In the genomic region with DNA sequence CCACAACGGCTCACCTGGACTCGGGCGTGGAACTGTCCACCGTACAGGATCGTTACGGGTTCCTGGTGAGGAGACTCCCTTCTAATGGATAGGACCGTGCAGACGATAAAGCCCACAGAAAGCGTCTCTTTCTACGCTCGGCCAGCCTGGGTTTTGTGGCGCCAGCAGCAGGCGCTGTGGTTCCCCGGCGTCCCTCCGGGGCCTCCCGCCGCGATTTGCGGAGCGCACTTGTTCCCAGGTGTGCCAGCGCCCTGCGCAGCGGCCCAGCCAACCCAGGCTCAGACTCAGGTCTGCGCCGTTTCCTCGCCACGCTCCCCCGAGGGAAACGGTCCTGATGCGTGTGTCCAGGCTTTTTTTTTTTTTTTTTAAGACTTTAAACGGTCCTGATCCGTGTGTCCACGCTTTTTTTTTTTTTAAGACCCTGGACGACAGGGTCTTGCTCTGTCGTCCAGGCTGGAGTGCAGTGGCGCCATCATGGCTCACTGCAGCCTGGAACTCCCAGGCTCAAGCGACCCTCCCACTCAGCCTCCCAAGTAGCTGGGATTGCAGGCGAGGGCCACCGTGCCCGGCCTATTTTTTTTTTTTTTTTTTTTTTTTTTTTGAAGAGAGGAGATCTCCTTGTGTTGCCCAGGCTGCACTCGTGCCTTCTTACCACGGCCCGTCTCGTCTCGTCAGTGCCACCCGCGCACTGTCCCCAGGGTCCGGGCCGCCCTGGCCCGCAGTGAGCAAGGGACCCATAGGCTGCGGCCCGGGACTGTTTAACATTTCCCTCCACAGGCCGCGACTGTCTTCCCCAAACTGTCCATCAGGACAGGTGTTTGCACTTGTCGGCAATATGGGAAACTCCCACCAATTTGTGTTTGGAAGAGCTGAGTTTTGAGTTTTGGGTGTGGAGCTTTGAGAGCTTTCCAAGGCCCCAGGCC, we compare ENCODE assay signal across 9 cellular contexts. TPM values are rescaled to one million over a fixed set of nuclear protein-coding genes. Genes with fewer than 3 reads are reported as not detected.
A peak's percentile ranks its signal among the peaks of the same experiment; 100 is the strongest.
DNase-seq lines count a peak whose midpoint lies in the region; FAIRE-seq and TF ChIP-seq lines count a peak whose summit lies in the region.
"Had no signal": no experiment of that assay in that cellular context is flagged by ENCODE, and none has a peak within 500 bp of the region (broad histone marks: within the 10 kb centered on the region; RNA-seq: fewer than 3 reads in every experiment).

No MANE protein-coding gene starts in this region.

- H3K4me3 ChIP-seq in GM12875 (ENCODE audit: low read depth, low read length) (no peak overlapping the region), bronchial epithelial cell (ENCODE audit: low read depth, low read length) (no peak overlapping the region), esophagus muscularis mucosa (peak overlapping the region in 2 of 4 donors; percentile 23 to 24)
- H3K4me3 ChIP-seq: vagina had no signal

- FAIRE-seq in bronchial epithelial cell (lab: Jason Lieb, UNC) = no peak

- intact Hi-C loops in esophagus muscularis mucosa (cut with DNase I) = no loop called here

- H3K36me3 ChIP-seq in bronchial epithelial cell (ENCODE audit: control insufficient read depth, insufficient read depth, low read length) (no peaks in the 10 kb centered on the region), esophagus muscularis mucosa (no peaks in the 10 kb centered on the region)
- H3K36me3 ChIP-seq: vagina had no signal

- H3K27ac ChIP-seq in esophagus muscularis mucosa (replicated peaks in 1 of 4) = no peak overlapping the region
- H3K27ac ChIP-seq: vagina had no signal

- H3K9me3 Mint-ChIP-seq in nephron progenitor cell = no peaks in the 10 kb centered on the region

- WGBS in esophagus muscularis mucosa = 24% methylated on average over 43 of the region's 56 CpGs

- no peaks in the 10 kb centered on the region for H3K36me3 Mint-ChIP-seq in nephron progenitor cell (ENCODE audit: low read depth)

- H3K4me1 Mint-ChIP-seq in nephron progenitor cell = peaks cover 10% of the 10 kb centered on the region

- H3K27me3 ChIP-seq in bronchial epithelial cell (ENCODE audit: control insufficient read depth, insufficient read depth, low read length) (peaks cover 4% of the 10 kb centered on the region), esophagus muscularis mucosa (peaks cover 0 to 66% (median 10%) of the 10 kb centered on the region in 4 donors)
- H3K27me3 ChIP-seq: vagina had no signal

- peaks cover 53% of the 10 kb centered on the region for H3K27me3 Mint-ChIP-seq in nephron progenitor cell (ENCODE audit: low read depth, poor library complexity)

- TF ChIP-seq POLR2A in esophagus muscularis mucosa (IDR thresholded peaks at IDR 0.05; ENCODE audit: low read depth) = no peak

- TF ChIP-seq CTCF in GM12875 (IDR thresholded peaks at IDR 0.05; ENCODE audit: borderline replicate concordance, insufficient read depth, low read depth, low read length) (peak; percentile 75), bronchial epithelial cell (IDR thresholded peaks at IDR 0.05; ENCODE audit: insufficient read depth, low read length, severe bottlenecking) (peak; percentile 78), nephron progenitor cell (IDR thresholded peaks at IDR 0.05) (peak; percentile 18), esophagus muscularis mucosa (IDR thresholded peaks at IDR 0.05) (peak in 1 of 3 experiments; percentile 27)

- TF ChIP-seq EP300 in esophagus muscularis mucosa (IDR thresholded peaks at IDR 0.05) = no peak

- H3K4me1 ChIP-seq in esophagus muscularis mucosa = peaks cover 9 to 15% (median 12%) of the 10 kb centered on the region in 4 donors

- DNase-seq in NOMO-1 treated with DMSO at 0.1 percent for 48 hours (lab: John Stamatoyannopoulos, UW; ENCODE audit: unreplicated experiment) (peak; percentile 40), bronchial epithelial cell (ENCODE audit: low read depth) (no peak), nephron progenitor cell (peak; percentile 54), pons (ENCODE audit: low spot score) (no peak), kidney glomerular epithelial cell (lab: John Stamatoyannopoulos, UW) (no peak), esophagus muscularis mucosa (ENCODE audit: extremely low spot score) (no peak), COLO829 (ENCODE audit: low spot score) (no peak)

- peak overlapping the region; percentile 11 for H3K4me3 Mint-ChIP-seq in nephron progenitor cell

- no peak overlapping the region for H3K27ac Mint-ChIP-seq in nephron progenitor cell

- H3K9me3 ChIP-seq in esophagus muscularis mucosa = no peaks in the 10 kb centered on the region
- H3K9me3 ChIP-seq: vagina had no signal

RNA-seq across cellular contexts. Expression of a gene that starts 23.8 kb away (rescaled TPM):
- 0.26 and 1.5 TPM in 2 replicates for total RNA-seq in bronchial epithelial cell
- not detected for total RNA-seq in esophagus muscularis mucosa
- total RNA-seq: vagina had no signal

RNA-seq across cellular contexts. Expression of a gene that starts 55.7 kb away (rescaled TPM):
- 192 and 432 TPM in 2 replicates for total RNA-seq in bronchial epithelial cell
- under 1 TPM in 2 of 4 donors, not detected in 2; 0.50 to 0.75 TPM for total RNA-seq in esophagus muscularis mucosa

Comparison
In these comparisons a context has a peak if more than half of its experiments do, and no peak if none do; other contexts are left out.
1. DNase-seq: peak in NOMO-1 treated with DMSO at 0.1 percent for 48 hours (single experiment) and nephron progenitor cell (single experiment); none in bronchial epithelial cell (single experiment), pons (single experiment), kidney glomerular epithelial cell (single experiment), esophagus muscularis mucosa (single experiment) and COLO829 (single experiment).
2. RNA of a gene that starts 55.7 kb away (total RNA-seq): 192 to 432 TPM in bronchial epithelial cell; 0.50 to 0.75 TPM in esophagus muscularis mucosa; every median in the first group is over 100 times any median in the second.